ENCODE assay signal across 8 cellular contexts in genomic region chr6:26401987-26402658, GRCh38. TPM values are rescaled to one million over a fixed set of nuclear protein-coding genes. Genes with fewer than 3 reads are reported as not detected.
DNase-seq lines count a peak whose midpoint lies in the region; ATAC-seq and TF ChIP-seq lines count a peak whose summit lies in the region.

Gene BTN3A1, plus strand, starts transcription at chr6:26402275. Its CDS starts 3,289 bp downstream, at chr6:26405564.

- peaks cover 42% of the 10 kb centered on the region for H3K4me1 ChIP-seq in CD8-positive, alpha-beta T cell (ENCODE audit: insufficient read depth, low read length)

- DNase-seq in CD8-positive, alpha-beta T cell, result peak; percentile 22 to 76 (median 62)
- DNase-seq in NOMO-1 treated with DMSO at 0.1 percent for 48 hours (lab: John Stamatoyannopoulos, UW; ENCODE audit: unreplicated experiment) (peak; percentile 78), mesenteric fat pad (ENCODE audit: low spot score) (no peak)
- DNase-seq in activated CD8-positive, alpha-beta memory T cell treated with anti-CD3 and anti-CD28 coated beads, Interleukin-2, amount 10 ng/mL, durations not matched to agents 7 days and 5 days, result peak; percentile 83
- DNase-seq in stimulated activated CD8-positive, alpha-beta memory T cell treated with anti-CD3 and anti-CD28 coated beads, Interleukin-15, amount 100 ng/mL, for 4 hours (ENCODE audit: low read depth in 2 of 2), result peak; percentile 36 to 43

- H3K9me3 ChIP-seq in CD8-positive, alpha-beta T cell (ENCODE audit: low read length), result no peaks in the 10 kb centered on the region

- ATAC-seq in CD8-positive, alpha-beta T cell, result peak; percentile 88
- ATAC-seq in GM19452 (IDR thresholded peaks at IDR 0.05; ENCODE audit: unreplicated experiment), result peak; percentile 85
- peak; percentile 48 for ATAC-seq in HG03575 (IDR thresholded peaks at IDR 0.05; ENCODE audit: extremely low read depth, insufficient number of reproducible peaks, low FRiP score, unreplicated experiment)
- peak; percentile 97 for ATAC-seq in activated CD8-positive, alpha-beta memory T cell treated with anti-CD3 and anti-CD28 coated beads, Interleukin-2, amount 10 ng/mL, durations not matched to agents 7 days and 5 days

- in situ Hi-C loops in endometrial microvascular endothelial cells (cut with HindIII; ENCODE audit: inconsistent ontology term, low pct_unique_long_range_greater_than_20kb, low sequenced_read_pairs), result no loop called here

- peak within 1 kb of the TSS; percentile 92 for H3K4me3 Mint-ChIP-seq in CD8-positive, alpha-beta T cell
- H3K4me3 Mint-ChIP-seq in activated CD8-positive, alpha-beta memory T cell treated with anti-CD3 and anti-CD28 coated beads, Interleukin-2, amount 10 ng/mL, durations not matched to agents 7 days and 5 days, result peak within 1 kb of the TSS; percentile 94

- intact Hi-C loops in CD8-positive, alpha-beta T cell (cut with DNase I, micrococcal nuclease), result loop anchor here (1.0 to 10.0 kb wide), 11 partner anchors 19 to 130 kb away; partner anchors contain the start of genes BTN2A2 (in 2 of the 2), BTN3A2 (in 2 of the 2) and BTN2A1 (in 1 of the 2)

- peak within 1 kb of the TSS; percentile 92 for H3K27ac ChIP-seq in CD8-positive, alpha-beta T cell (ENCODE audit: low read depth, low read length)

- H3K27me3 ChIP-seq in CD8-positive, alpha-beta T cell (ENCODE audit: insufficient read depth, low read length), result no peaks in the 10 kb centered on the region

- no peak for TF ChIP-seq CTCF in CD8-positive, alpha-beta T cell (IDR thresholded peaks at IDR 0.05)

- CTCF ChIA-PET in CD8-positive, alpha-beta T cell (lab: Charles Lee), result no interaction called here
- CTCF ChIA-PET in activated CD8-positive, alpha-beta memory T cell treated with anti-CD3 and anti-CD28 coated beads, Interleukin-2, amount 10 ng/mL, durations not matched to agents 7 days and 5 days (lab: Charles Lee), result no interaction called here

- H3K36me3 Mint-ChIP-seq in CD8-positive, alpha-beta T cell, result peaks cover 42% of the 10 kb centered on the region
- peaks cover 31% of the 10 kb centered on the region for H3K36me3 Mint-ChIP-seq in activated CD8-positive, alpha-beta memory T cell treated with anti-CD3 and anti-CD28 coated beads, Interleukin-2, amount 10 ng/mL, durations not matched to agents 7 days and 5 days

- no peaks in the 10 kb centered on the region for H3K27me3 Mint-ChIP-seq in CD8-positive, alpha-beta T cell (ENCODE audit: low read depth)
- H3K27me3 Mint-ChIP-seq in activated CD8-positive, alpha-beta memory T cell treated with anti-CD3 and anti-CD28 coated beads, Interleukin-2, amount 10 ng/mL, durations not matched to agents 7 days and 5 days, result no peaks in the 10 kb centered on the region

- H3K27ac Mint-ChIP-seq in CD8-positive, alpha-beta T cell, result peak within 1 kb of the TSS; percentile 99
- H3K27ac Mint-ChIP-seq in activated CD8-positive, alpha-beta memory T cell treated with anti-CD3 and anti-CD28 coated beads, Interleukin-2, amount 10 ng/mL, durations not matched to agents 7 days and 5 days, result peak within 1 kb of the TSS; percentile 96

- H3K4me1 Mint-ChIP-seq in CD8-positive, alpha-beta T cell (ENCODE audit: low read depth), result peaks cover 50% of the 10 kb centered on the region
- H3K4me1 Mint-ChIP-seq in activated CD8-positive, alpha-beta memory T cell treated with anti-CD3 and anti-CD28 coated beads, Interleukin-2, amount 10 ng/mL, durations not matched to agents 7 days and 5 days, result peaks cover 46% of the 10 kb centered on the region

- POLR2A ChIA-PET in CD8-positive, alpha-beta T cell (lab: Charles Lee), result interaction anchor here (1.0 kb wide), 1 partner anchor 136 kb away, joined by 5 read pairs; no protein-coding TSS in a partner anchor

- peaks cover 13% of the 10 kb centered on the region for H3K36me3 ChIP-seq in CD8-positive, alpha-beta T cell (ENCODE audit: insufficient read depth, low read length)

- H3K4me3 ChIP-seq in CD8-positive, alpha-beta T cell (ENCODE audit: low read depth, low read length), result peak within 1 kb of the TSS; percentile 82

- no peaks in the 10 kb centered on the region for H3K9me3 Mint-ChIP-seq in CD8-positive, alpha-beta T cell
- no peaks in the 10 kb centered on the region for H3K9me3 Mint-ChIP-seq in activated CD8-positive, alpha-beta memory T cell treated with anti-CD3 and anti-CD28 coated beads, Interleukin-2, amount 10 ng/mL, durations not matched to agents 7 days and 5 days (ENCODE audit: low read depth)

RNA-seq across cellular contexts. Expression of gene BTN3A1, which starts in this region (rescaled TPM):
- total RNA-seq in CD8-positive, alpha-beta T cell, result 100 to 1,000 TPM in 1 of 2 experiments, 10 to 100 TPM in 1; 97.0 to 104 TPM
- total RNA-seq in activated CD8-positive, alpha-beta memory T cell treated with anti-CD3 and anti-CD28 coated beads, Interleukin-2, amount 10 ng/mL, durations not matched to agents 7 days and 5 days, result 10 to 100 TPM; 47.6 to 64.7 TPM
- 17.8 TPM for total RNA-seq in endometrial microvascular endothelial cells (ENCODE audit: inconsistent ontology term)
- total RNA-seq in mesenteric fat pad, result 15.4 TPM
